8 cellular contexts compared by ENCODE assay signal in the genomic region with DNA sequence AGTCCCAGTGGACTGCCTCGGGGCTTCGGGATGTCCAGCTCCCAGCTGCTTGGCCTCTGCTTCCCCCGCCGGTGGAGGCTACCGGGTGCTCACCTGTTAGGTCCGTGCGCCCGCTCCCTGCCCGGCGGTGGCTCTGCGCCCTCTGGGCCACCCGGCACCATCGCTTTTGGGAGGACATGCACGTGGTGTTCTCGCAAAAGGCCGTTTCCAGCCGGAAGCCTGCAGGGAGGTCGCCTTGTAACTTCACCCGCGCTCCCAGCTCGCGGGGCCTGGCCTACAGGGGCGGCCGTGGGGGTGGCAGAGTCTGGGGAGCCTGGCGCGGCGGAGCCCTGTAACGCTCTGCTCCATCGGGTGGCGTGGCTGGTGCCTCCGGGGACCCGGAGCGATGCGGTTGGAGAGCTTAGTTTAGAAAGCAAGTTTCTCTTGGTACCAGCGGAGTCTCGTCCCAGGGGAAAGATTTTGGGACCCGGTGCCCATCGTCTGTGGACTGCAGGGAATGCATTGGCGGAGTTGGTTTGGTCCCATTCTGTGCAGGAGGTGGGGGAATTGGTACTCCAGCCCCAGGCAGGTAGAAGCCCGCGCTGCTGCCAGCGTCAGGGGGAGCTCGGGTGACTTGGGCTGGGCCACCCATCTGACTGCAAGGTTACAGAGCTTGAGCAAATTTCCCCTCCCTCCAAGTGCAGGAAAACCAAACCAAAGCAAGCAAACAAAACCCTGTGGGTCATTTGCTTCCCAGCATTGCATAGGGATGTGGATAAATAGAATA. TPM values are rescaled to one million over a fixed set of nuclear protein-coding genes. Genes with fewer than 3 reads are reported as not detected.
DNase-seq lines count a peak whose midpoint lies in the region; ATAC-seq and TF ChIP-seq lines count a peak whose summit lies in the region.

No MANE protein-coding gene starts in this region.

- DNase-seq in Daoy (ENCODE audit: low read depth) = peak; percentile 14
- DNase-seq in LNCaP clone FGC (ENCODE audit: low read depth) = no peak
- peak; percentile 36 to 41 for DNase-seq in activated CD4-positive, alpha-beta T cell treated with anti-CD3 and anti-CD28 coated beads for 4 hours
- peak; percentile 20 for DNase-seq in effector CD4-positive, alpha-beta T cell
- DNase-seq in midbrain (lab: John Stamatoyannopoulos, UW) = peak; percentile 38
- DNase-seq in stimulated activated CD8-positive, alpha-beta memory T cell treated with anti-CD3 and anti-CD28 coated beads, Interleukin-4, amount 100 ng/mL, for 48 hours = peak; percentile 66
- DNase-seq in NCI-H446 (lab: John Stamatoyannopoulos, UW) = no peak

- peak overlapping the region; percentile 82 for H3K4me3 ChIP-seq in LNCaP clone FGC (ENCODE audit: low read depth, low read length)

- TF ChIP-seq CTCF in LNCaP clone FGC (IDR thresholded peaks at IDR 0.05; ENCODE audit: control insufficient read depth, extremely low read depth, insufficient read depth) = no peak

- peak; percentile 39 for ATAC-seq in GM21619 (IDR thresholded peaks at IDR 0.05; ENCODE audit: unreplicated experiment)

RNA-seq across cellular contexts. Expression of gene SPATA13, which starts 0.7 kb away (rescaled TPM):
- 2.9 and 14.6 TPM in 2 replicates for total RNA-seq in Daoy (2014; rRNA removed; shearing (Covaris generic))

Comparison
In these comparisons a context has a peak if more than half of its experiments do, and no peak if none do; other contexts are left out.
1. DNase-seq: peak in Daoy (single experiment), activated CD4-positive, alpha-beta T cell treated with anti-CD3 and anti-CD28 coated beads for 4 hours (2 of 2), effector CD4-positive, alpha-beta T cell (single experiment), midbrain (single experiment) and stimulated activated CD8-positive, alpha-beta memory T cell treated with anti-CD3 and anti-CD28 coated beads, Interleukin-4, amount 100 ng/mL, for 48 hours (single experiment); none in LNCaP clone FGC (single experiment) and NCI-H446 (0 of 2).